ENCODE assay signal across 1 cellular context in the genomic region with DNA sequence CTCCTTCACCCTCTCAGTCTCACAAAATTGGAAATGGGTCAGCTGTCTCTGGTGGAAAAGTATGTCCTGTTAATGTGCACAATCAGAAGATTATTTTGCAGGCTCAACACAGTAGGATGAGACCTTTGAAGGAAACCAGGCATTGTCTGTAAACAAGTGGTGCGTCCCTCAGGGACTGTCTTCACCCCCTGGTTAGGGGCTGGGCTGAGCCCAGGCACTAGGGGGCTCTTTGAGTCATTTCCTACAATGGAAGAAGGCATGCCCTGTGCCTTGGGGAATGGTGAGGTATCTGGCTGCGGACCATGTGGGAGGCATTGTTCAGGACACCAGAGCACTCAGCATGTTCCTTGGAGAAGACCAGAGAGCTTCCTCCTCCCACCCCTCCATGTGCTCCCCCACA.
TF ChIP-seq lines count a peak whose summit lies in the region.

No MANE protein-coding gene starts in this region.

TF ChIP-seq in HepG2, 621 proteins besides CTCF, POLR2A, EP300 and RAD21 (continued from another document):
- TF ChIP-seq, protein P1, sequence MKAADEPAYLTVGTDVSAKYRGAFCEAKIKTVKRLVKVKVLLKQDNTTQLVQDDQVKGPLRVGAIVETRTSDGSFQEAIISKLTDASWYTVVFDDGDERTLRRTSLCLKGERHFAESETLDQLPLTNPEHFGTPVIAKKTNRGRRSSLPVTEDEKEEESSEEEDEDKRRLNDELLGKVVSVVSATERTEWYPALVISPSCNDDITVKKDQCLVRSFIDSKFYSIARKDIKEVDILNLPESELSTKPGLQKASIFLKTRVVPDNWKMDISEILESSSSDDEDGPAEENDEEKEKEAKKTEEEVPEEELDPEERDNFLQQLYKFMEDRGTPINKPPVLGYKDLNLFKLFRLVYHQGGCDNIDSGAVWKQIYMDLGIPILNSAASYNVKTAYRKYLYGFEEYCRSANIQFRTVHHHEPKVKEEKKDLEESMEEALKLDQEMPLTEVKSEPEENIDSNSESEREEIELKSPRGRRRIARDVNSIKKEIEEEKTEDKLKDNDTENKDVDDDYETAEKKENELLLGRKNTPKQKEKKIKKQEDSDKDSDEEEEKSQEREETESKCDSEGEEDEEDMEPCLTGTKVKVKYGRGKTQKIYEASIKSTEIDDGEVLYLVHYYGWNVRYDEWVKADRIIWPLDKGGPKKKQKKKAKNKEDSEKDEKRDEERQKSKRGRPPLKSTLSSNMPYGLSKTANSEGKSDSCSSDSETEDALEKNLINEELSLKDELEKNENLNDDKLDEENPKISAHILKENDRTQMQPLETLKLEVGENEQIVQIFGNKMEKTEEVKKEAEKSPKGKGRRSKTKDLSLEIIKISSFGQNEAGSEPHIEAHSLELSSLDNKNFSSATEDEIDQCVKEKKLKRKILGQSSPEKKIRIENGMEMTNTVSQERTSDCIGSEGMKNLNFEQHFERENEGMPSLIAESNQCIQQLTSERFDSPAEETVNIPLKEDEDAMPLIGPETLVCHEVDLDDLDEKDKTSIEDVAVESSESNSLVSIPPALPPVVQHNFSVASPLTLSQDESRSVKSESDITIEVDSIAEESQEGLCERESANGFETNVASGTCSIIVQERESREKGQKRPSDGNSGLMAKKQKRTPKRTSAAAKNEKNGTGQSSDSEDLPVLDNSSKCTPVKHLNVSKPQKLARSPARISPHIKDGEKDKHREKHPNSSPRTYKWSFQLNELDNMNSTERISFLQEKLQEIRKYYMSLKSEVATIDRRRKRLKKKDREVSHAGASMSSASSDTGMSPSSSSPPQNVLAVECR (CRISPR knock-in tag; IDR thresholded peaks at IDR 0.05; ENCODE audit: borderline replicate concordance): 0 out of 2 replicates have a peak, but pooled peaks have one; percentile 18
- TF ChIP-seq SMC3 (IDR thresholded peaks at IDR 0.05; ENCODE audit: low read length) (peak; percentile 13; the same call in 1 of the 2 replicates), STAG1 (CRISPR knock-in tag; IDR thresholded peaks at IDR 0.05) (peak; percentile 51)
TF ChIP-seq in HepG2: peak in this region for 3.
